In genomic region chr14:22986508-22987054, GRCh38 we compare ENCODE assay signal across 8 cellular contexts. TPM values are rescaled to one million over a fixed set of nuclear protein-coding genes. Genes with fewer than 3 reads are reported as not detected.
A peak's percentile ranks its signal among the peaks of the same experiment; 100 is the strongest.
DNase-seq lines count a peak whose midpoint lies in the region; ATAC-seq, FAIRE-seq and TF ChIP-seq lines count a peak whose summit lies in the region.

No MANE protein-coding gene starts in this region.

- 24% methylated on average over 5 of the region's 5 CpGs for WGBS in liver

- TF ChIP-seq CTCF in D721Med (IDR thresholded peaks at IDR 0.05; ENCODE audit: insufficient read depth, missing control alignments) (peak; percentile 98), choroid plexus epithelial cell (conservative IDR thresholded peaks at IDR 0.05; ENCODE audit: low read depth, low read length) (peak; percentile 93), liver (IDR thresholded peaks at IDR 0.05; ENCODE audit: low read depth, low read length, missing input control) (peak; percentile 93)

- H3K27me3 ChIP-seq in liver (ENCODE audit: control insufficient read depth in 4 of 4, insufficient read depth in 4 of 4, low read length in 3 of 4) = no peaks in the 10 kb centered on the region

- H3K36me3 ChIP-seq in liver (ENCODE audit: control insufficient read depth in 4 of 4, insufficient read depth in 3 of 4, low read depth in 1 of 4, low read length in 3 of 4) = peaks cover 0 to 9% (median 6%) of the 10 kb centered on the region in 4 donors

- ATAC-seq in HG03442 (IDR thresholded peaks at IDR 0.05; ENCODE audit: unreplicated experiment) (peak; percentile 49), GM18520 (IDR thresholded peaks at IDR 0.05; ENCODE audit: unreplicated experiment) (no peak)

- no peak overlapping the region for H3K9ac ChIP-seq in liver (ENCODE audit: low read depth in 1 of 2, low read length in 2 of 2)

- H3K4me1 ChIP-seq in liver (ENCODE audit: control insufficient read depth in 4 of 4, insufficient read depth in 4 of 4, low read length in 3 of 4) = peaks cover 0 to 35% (median 14%) of the 10 kb centered on the region in 4 donors

- no peak overlapping the region for H3K4me3 ChIP-seq in choroid plexus epithelial cell (ENCODE audit: low read depth, low read length)
- no peak overlapping the region for H3K4me3 ChIP-seq in liver (ENCODE audit: low read depth in 1 of 3, low read length in 3 of 3)

- FAIRE-seq in D721Med (lab: Jason Lieb, UNC) = no peak

- no peaks in the 10 kb centered on the region for H3K9me3 ChIP-seq in liver (ENCODE audit: control insufficient read depth in 4 of 4, low read length in 3 of 4)

- peak; percentile 98 for TF ChIP-seq RAD21 in liver (IDR thresholded peaks at IDR 0.05)

- no peak overlapping the region for H3K27ac ChIP-seq in liver (ENCODE audit: low read depth in 1 of 2, low read length in 2 of 2)

- peak; percentile 91 for DNase-seq in D721Med (ENCODE audit: insufficient read length, low spot score)
- peak; percentile 19 for DNase-seq in NCI-H526 treated with DMSO at 0.1 percent for 48 hours (lab: John Stamatoyannopoulos, UW)
- DNase-seq in activated CD4-positive, alpha-beta T cell treated with anti-CD3 and anti-CD28 coated beads for 48 hours = peak; percentile 93
- DNase-seq in choroid plexus epithelial cell (ENCODE audit: low read depth) = peak; percentile 95
- DNase-seq in stimulated activated CD4-positive, alpha-beta T cell treated with anti-CD3 and anti-CD28 coated beads, TNF-alpha, amount 100 ng/mL, for 4 hours (ENCODE audit: low read depth in 3 of 3) = peak; percentile 71 to 86 (median 77)

TF ChIP-seq in liver, 16 proteins besides CTCF, POLR2A, EP300 and RAD21:
- TF ChIP-seq FOXA1 (IDR thresholded peaks at IDR 0.05) (peak; percentile 4), HNF4G (IDR thresholded peaks at IDR 0.05) (no peak), RXRA (IDR thresholded peaks at IDR 0.05) (peak in 1 of 2 donors; percentile 12)

RNA-seq across cellular contexts. Expression of gene AJUBA, which starts 4.2 kb away (rescaled TPM):
- total RNA-seq in liver = 10 to 100 TPM; 15.9 to 34.9 TPM
- 10 to 100 TPM; 15.5 to 23.4 TPM for polyA plus RNA-seq in liver

RNA-seq across cellular contexts. Expression of gene C14orf93, which starts 23.4 kb away (rescaled TPM):
- 1 to 10 TPM; 3.8 to 7.1 TPM for total RNA-seq in liver
- 1 to 10 TPM; 2.1 to 3.0 TPM for polyA plus RNA-seq in liver

RNA-seq across cellular contexts. Expression of gene HAUS4, which starts 29.7 kb away (rescaled TPM):
- 10 to 100 TPM; 11.9 to 32.8 TPM for total RNA-seq in liver
- polyA plus RNA-seq in liver = 1 to 10 TPM; 5.8 to 7.9 TPM

RNA-seq across cellular contexts. Expression of gene PSMB5, which starts 48.1 kb away (rescaled TPM):
- total RNA-seq in liver = 10 to 100 TPM; 74.0 to 88.2 TPM
- 100 to 1,000 TPM; 102 to 152 TPM for polyA plus RNA-seq in liver

RNA-seq across cellular contexts. Expression of gene PSMB11, which starts 55.4 kb away (rescaled TPM):
- not detected for total RNA-seq in liver
- polyA plus RNA-seq in liver = not detected

Comparison
In these comparisons a context has a peak if more than half of its experiments do, and no peak if none do; other contexts are left out.
1. DNase-seq: peak in every context shown above with its lines; median percentile 95 in choroid plexus epithelial cell; 93 in activated CD4-positive, alpha-beta T cell treated with anti-CD3 and anti-CD28 coated beads for 48 hours; 91 in D721Med; 77 in stimulated activated CD4-positive, alpha-beta T cell treated with anti-CD3 and anti-CD28 coated beads, TNF-alpha, amount 100 ng/mL, for 4 hours; 19 in NCI-H526 treated with DMSO at 0.1 percent for 48 hours.